Comparison of ENCODE assay signal across 8 cellular contexts in genomic region chr12:54214553-54215374, GRCh38. TPM values are rescaled to one million over a fixed set of nuclear protein-coding genes. Genes with fewer than 3 reads are reported as not detected.
DNase-seq lines count a peak whose midpoint lies in the region; ATAC-seq and TF ChIP-seq lines count a peak whose summit lies in the region.

No MANE protein-coding gene starts in this region.

- H3K9me3 Mint-ChIP-seq in Caco-2 (ENCODE audit: unreplicated experiment), result no peaks in the 10 kb centered on the region

- H3K4me1 ChIP-seq in Caco-2 (no peaks in the 10 kb centered on the region), lung (ENCODE audit: control insufficient read depth in 2 of 2, insufficient read depth in 2 of 2, low read length in 2 of 2) (peaks cover 0 to 2% of the 10 kb centered on the region in 2 donors)

- intact Hi-C loops in Caco-2 (cut with micrococcal nuclease; ENCODE audit: unreplicated experiment), result loop anchor here (1.0 to 10.0 kb wide), 3 partner anchors 208 to 460 kb away; partner anchors contain the start of gene CISTR

- peak overlapping the region; percentile 42 for H3K4me3 Mint-ChIP-seq in Caco-2 (ENCODE audit: unreplicated experiment)

- DNase-seq in Caco-2 (peak; percentile 89 to 92), HPDE6-E6E7 (ENCODE audit: extremely low spot score) (peak; percentile 80), NCI-H82 treated with DMSO at 0.1 percent for 48 hours (lab: John Stamatoyannopoulos, UW; ENCODE audit: unreplicated experiment) (peak; percentile 85), dermis microvascular lymphatic vessel endothelial cell (ENCODE audit: low read depth in 2 of 2) (peak; percentile 72 to 92), lung (ENCODE audit: low spot score) (peak; percentile 88)
- peak; percentile 89 to 94 for DNase-seq in activated CD4-positive, alpha-beta T cell treated with anti-CD3 and anti-CD28 coated beads, Interleukin-2, amount 50 U/mL, for 48 hours
- peak; percentile 81 for DNase-seq in stimulated activated CD8-positive, alpha-beta memory T cell treated with anti-CD3 and anti-CD28 coated beads, Interleukin-12 subunit alpha, Interleukin-12 subunit beta, amount 100 ng/mL, for 24 hours (ENCODE audit: extremely low read depth)

- no TSS peak for BruUV-seq in Caco-2 (replicated peaks; lab: Mats Ljungman, UMichigan)

- WGBS in lung, 2 donors, result 18% methylated on average over 27 to 31 of the region's 31 CpGs

- H3K4me1 Mint-ChIP-seq in Caco-2 (ENCODE audit: low read depth, unreplicated experiment), result no peaks in the 10 kb centered on the region

- no peak overlapping the region for H3K27ac ChIP-seq in lung (ENCODE audit: low read depth in 1 of 2, low read length in 1 of 2)

- H3K9me3 ChIP-seq in Caco-2 (no peaks in the 10 kb centered on the region), lung (ENCODE audit: control insufficient read depth in 2 of 2, insufficient read depth in 1 of 2, low read length in 1 of 2) (no peaks in the 10 kb centered on the region)

- CTCF ChIA-PET in Caco-2 (lab: Charles Lee), result interaction anchor here (0.5 to 2.2 kb wide), 15 partner anchors 10 to 230 kb away, joined by 3 to 9 read pairs (median 4); partner anchors contain the start of genes CBX5, HOXC10 and HOXC8

- POLR2A ChIA-PET in Caco-2 (lab: Charles Lee), result no interaction called here

- H3K27me3 ChIP-seq in Caco-2 (replicated peaks; ENCODE audit: control insufficient read depth, insufficient read depth, low read length), result no peaks in the 10 kb centered on the region
- no peaks in the 10 kb centered on the region for H3K27me3 ChIP-seq in lung (ENCODE audit: control insufficient read depth, insufficient read depth)

- ATAC-seq in GM21381 (IDR thresholded peaks at IDR 0.05; ENCODE audit: unreplicated experiment) (peak; percentile 77), lung (ENCODE audit: insufficient read depth, low FRiP score) (peak; percentile 88)

- TF ChIP-seq CTCF in Caco-2 (IDR thresholded peaks at IDR 0.05; ENCODE audit: insufficient read depth in 1 of 2, low read depth in 1 of 2, low read length in 1 of 2, severe bottlenecking in 1 of 2, unreplicated experiment in 1 of 2) (peak; percentile 97 to 98), lung (IDR thresholded peaks at IDR 0.05; ENCODE audit: control extremely low read depth, extremely low read depth) (peak; percentile 97)

- H3K27ac Mint-ChIP-seq in Caco-2 (ENCODE audit: unreplicated experiment), result no peak overlapping the region

- H3K36me3 Mint-ChIP-seq in Caco-2 (ENCODE audit: insufficient read depth, unreplicated experiment), result no peaks in the 10 kb centered on the region

- H3K4me3 ChIP-seq in Caco-2 (ENCODE audit: low read depth, low read length) (0 out of 2 replicates have a peak overlapping the region, but pooled peaks have one; percentile 5), lung (no peak overlapping the region)

- H3K36me3 ChIP-seq in Caco-2 (ENCODE audit: control insufficient read depth, insufficient read depth, low read length), result no peaks in the 10 kb centered on the region
- H3K36me3 ChIP-seq in lung (ENCODE audit: control insufficient read depth in 2 of 2, insufficient read depth in 2 of 2, low read length in 2 of 2), result no peaks in the 10 kb centered on the region

- no peaks in the 10 kb centered on the region for H3K27me3 Mint-ChIP-seq in Caco-2 (ENCODE audit: insufficient read depth, unreplicated experiment)

RNA-seq across cellular contexts. Expression of gene SMUG1, which starts 26.0 kb away (rescaled TPM):
- 51.8 and 53.2 TPM in 2 replicates for total RNA-seq in Caco-2 (2022)
- total RNA-seq in dermis microvascular lymphatic vessel endothelial cell, result 16.2 and 17.5 TPM in 2 replicates
- total RNA-seq in lung, result 10 to 100 TPM; 20.3 to 28.4 TPM
- 10 to 100 TPM; 23.4 to 45.7 TPM for polyA plus RNA-seq in lung
